In the genomic region with DNA sequence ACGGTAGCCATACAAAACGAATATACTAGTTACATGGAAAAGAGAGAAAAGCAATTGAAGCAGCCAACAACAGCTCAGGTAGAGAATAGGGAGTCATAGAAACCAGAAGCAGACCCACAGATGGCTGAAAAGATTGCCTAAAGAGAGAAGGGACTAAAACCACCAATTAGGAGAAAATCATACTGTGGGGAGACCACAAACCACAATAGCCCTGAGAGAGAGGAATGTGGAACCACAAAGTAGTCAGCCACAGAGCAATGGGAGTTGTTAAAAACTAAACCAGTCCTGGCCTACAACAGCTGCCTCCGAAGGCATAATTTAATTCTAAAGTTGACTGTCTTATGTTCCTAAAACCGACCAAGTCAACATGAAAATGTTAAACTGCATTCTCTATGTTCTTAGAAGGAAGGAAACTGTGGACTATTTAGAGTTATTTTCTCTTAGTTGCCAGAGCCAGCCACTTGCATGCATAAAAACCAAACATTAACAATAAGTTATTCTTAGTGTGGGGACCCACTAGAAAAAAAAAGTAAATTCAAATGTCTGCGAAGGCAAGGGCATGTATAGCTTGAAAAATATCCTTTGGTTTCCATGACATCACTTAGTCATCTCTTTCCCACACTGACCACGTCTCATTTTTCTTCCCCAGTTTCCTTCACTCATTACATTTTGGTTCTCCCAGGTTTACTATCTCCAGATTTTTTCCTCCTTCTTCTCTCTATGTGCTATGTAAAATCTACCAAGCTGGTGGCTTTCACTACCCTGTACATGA, we compare ENCODE assay signal across 11 cellular contexts.
DNase-seq lines count a peak whose midpoint lies in the region; ATAC-seq and TF ChIP-seq lines count a peak whose summit lies in the region.
"Had no signal": no experiment of that assay in that cellular context is flagged by ENCODE, and none has a peak within 500 bp of the region (broad histone marks: within the 10 kb centered on the region; RNA-seq: fewer than 3 reads in every experiment).

No MANE protein-coding gene starts in this region.

- no peak for TF ChIP-seq CTCF in activated CD8-positive, alpha-beta T cell treated with anti-CD3 and anti-CD28 coated beads for 36 hours (IDR thresholded peaks at IDR 0.05)

- H3K27ac ChIP-seq in SK-N-MC = no peak overlapping the region

- H3K4me1 Mint-ChIP-seq in activated CD8-positive, alpha-beta T cell treated with anti-CD3 and anti-CD28 coated beads for 36 hours (ENCODE audit: low read depth) = no peaks in the 10 kb centered on the region

- no peak for ATAC-seq in activated CD8-positive, alpha-beta T cell treated with anti-CD3 and anti-CD28 coated beads for 36 hours
- no peak for ATAC-seq in GM18867 (IDR thresholded peaks at IDR 0.05; ENCODE audit: unreplicated experiment)

- DNase-seq in DMS79 (lab: John Stamatoyannopoulos, UW) = peak; percentile 81
- peak; percentile 46 for DNase-seq in KG1 (lab: John Stamatoyannopoulos, UW)
- DNase-seq in SK-N-MC (ENCODE audit: low read depth, low spot score) = peak; percentile 1
- peak; percentile 89 for DNase-seq in islet precursor cell
- no peak for DNase-seq in NCI-H1105 (lab: John Stamatoyannopoulos, UW)
- no peak for DNase-seq in activated CD8-positive, alpha-beta T cell treated with anti-CD3 and anti-CD28 coated beads for 36 hours
- no peak for DNase-seq in COLO829 (ENCODE audit: low spot score)
- DNase-seq: activated gamma-delta T cell, NCI-H526 treated with DMSO at 0.1 percent for 48 hours, SW 1271 had no signal

- peaks cover 8% of the 10 kb centered on the region for H3K9me3 Mint-ChIP-seq in activated CD8-positive, alpha-beta T cell treated with anti-CD3 and anti-CD28 coated beads for 36 hours

- CTCF ChIA-PET in activated CD8-positive, alpha-beta T cell treated with anti-CD3 and anti-CD28 coated beads for 36 hours (lab: Charles Lee) = no interaction called here

- intact Hi-C loops in activated CD8-positive, alpha-beta T cell treated with anti-CD3 and anti-CD28 coated beads for 36 hours (cut with micrococcal nuclease) = no loop called here

- H3K27me3 Mint-ChIP-seq in activated CD8-positive, alpha-beta T cell treated with anti-CD3 and anti-CD28 coated beads for 36 hours = peaks cover 9% of the 10 kb centered on the region

- no peak overlapping the region for H3K9ac ChIP-seq in SK-N-MC (ENCODE audit: insufficient read length)

- H3K27ac Mint-ChIP-seq in activated CD8-positive, alpha-beta T cell treated with anti-CD3 and anti-CD28 coated beads for 36 hours = no peak overlapping the region

- no peaks in the 10 kb centered on the region for H3K36me3 ChIP-seq in SK-N-MC (ENCODE audit: insufficient read depth, low read length)

- H3K4me3 Mint-ChIP-seq in activated CD8-positive, alpha-beta T cell treated with anti-CD3 and anti-CD28 coated beads for 36 hours = no peak overlapping the region

- H3K9me3 ChIP-seq in SK-N-MC (ENCODE audit: low read depth, low read length) = no peaks in the 10 kb centered on the region

- POLR2A ChIA-PET in activated CD8-positive, alpha-beta T cell treated with anti-CD3 and anti-CD28 coated beads for 36 hours (lab: Charles Lee) = no interaction called here

- no peak overlapping the region for H3K4me3 ChIP-seq in SK-N-MC

- no peaks in the 10 kb centered on the region for H3K36me3 Mint-ChIP-seq in activated CD8-positive, alpha-beta T cell treated with anti-CD3 and anti-CD28 coated beads for 36 hours (ENCODE audit: low read depth)

Comparison
In these comparisons a context has a peak if more than half of its experiments do, and no peak if none do; other contexts are left out.
1. DNase-seq: peak in DMS79 (single experiment), KG1 (single experiment), SK-N-MC (single experiment) and islet precursor cell (single experiment); none in NCI-H1105 (single experiment), activated CD8-positive, alpha-beta T cell treated with anti-CD3 and anti-CD28 coated beads for 36 hours (single experiment) and COLO829 (single experiment).